ENCODE assay signal across 8 cellular contexts in the genomic region with DNA sequence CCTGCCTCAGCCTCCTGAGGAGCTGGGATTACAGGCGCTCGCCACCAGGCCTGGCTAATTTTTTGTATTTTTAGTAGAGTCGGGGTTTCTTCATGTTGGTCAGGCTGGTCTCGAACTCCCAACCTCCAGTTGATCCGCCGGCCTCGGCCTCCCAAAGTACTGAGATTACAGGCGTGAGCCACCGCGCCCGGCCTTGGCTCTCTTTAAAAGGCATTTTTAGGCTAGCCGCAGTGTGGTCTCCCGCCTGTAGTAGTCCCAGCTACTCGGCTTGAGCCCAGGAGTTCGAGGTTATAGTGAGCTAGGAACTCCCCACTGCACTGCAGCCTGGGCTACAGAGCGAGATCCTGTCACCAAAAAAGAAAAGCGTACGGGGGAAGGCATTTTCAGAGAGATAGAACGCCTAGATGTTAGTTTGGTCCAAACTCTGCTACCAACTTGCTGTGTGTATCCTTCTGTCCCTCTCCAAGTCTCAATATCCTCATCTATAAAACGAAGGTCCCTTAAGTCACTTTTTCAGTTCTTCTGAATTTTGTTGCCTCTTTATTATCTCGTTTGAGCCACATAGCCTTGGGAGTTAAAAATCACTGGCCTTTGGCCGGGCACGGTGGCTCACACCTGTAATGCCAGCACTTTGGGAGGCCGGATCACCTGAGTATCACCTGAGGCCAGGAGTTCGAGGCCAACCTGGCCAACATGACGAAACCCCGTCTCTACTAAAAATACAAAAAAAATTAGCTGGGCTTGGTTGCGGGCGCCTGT. TPM values are rescaled to one million over a fixed set of nuclear protein-coding genes. Genes with fewer than 3 reads are reported as not detected.
DNase-seq lines count a peak whose midpoint lies in the region; ATAC-seq, FAIRE-seq and TF ChIP-seq lines count a peak whose summit lies in the region.

No MANE protein-coding gene starts in this region.

- H3K36me3 ChIP-seq in SJCRH30 = peaks cover under 1% of the 10 kb centered on the region; the same call in 1 of the 2 replicates
- H3K36me3 ChIP-seq in HepG2 (replicated peaks in 1 of 2; ENCODE audit: control insufficient read depth in 1 of 2, insufficient read depth in 2 of 2, low read length in 2 of 2) = peaks cover 4 to 32% of the 10 kb centered on the region in 2 experiments; a peak in 4 of 5 replicates

- BruUV-seq in HepG2 (replicated peaks; lab: Mats Ljungman, UMichigan) = TSS peak; percentile 89

- no peaks in the 10 kb centered on the region for H3K9me3 ChIP-seq in SJCRH30 (replicated peaks)
- no peaks in the 10 kb centered on the region for H3K9me3 ChIP-seq in HepG2 (ENCODE audit: low read length)

- WGBS in HepG2 (ENCODE audit: low lambda C conversion rate) = 42% methylated on average over 29 of the region's 29 CpGs

- peaks cover 6% of the 10 kb centered on the region for H3K79me2 ChIP-seq in HepG2 (ENCODE audit: insufficient read depth, low read length)

- H3K4me3 Mint-ChIP-seq in brain = peak overlapping the region; percentile 85 to 98 (median 93)

- TF ChIP-seq POLR2A in HepG2 (IDR thresholded peaks at IDR 0.05; ENCODE audit: insufficient read depth in 1 of 2, low read depth in 2 of 2, low read length in 2 of 2) = no peak
- TF ChIP-seq POLR2A in H54 (IDR thresholded peaks at IDR 0.05; ENCODE audit: low read depth, low read length) = no peak

- TF ChIP-seq EP300 in HepG2 (IDR thresholded peaks at IDR 0.05; ENCODE audit: low read depth in 2 of 2, low read length in 2 of 2) (no peak), HepG2 (CRISPR knock-in tag; IDR thresholded peaks at IDR 0.05; ENCODE audit: borderline replicate concordance) (no peak)

- peaks cover 35% of the 10 kb centered on the region for H3K36me3 Mint-ChIP-seq in brain

- H3K4me3 ChIP-seq in SJCRH30 (peak overlapping the region; percentile 63), HepG2 (replicated peaks in 1 of 3; ENCODE audit: insufficient read depth in 1 of 3, low read depth in 2 of 3, low read length in 3 of 3) (peak overlapping the region; percentile 61 to 90 (median 80))

- H3K4me1 Mint-ChIP-seq in brain = peaks cover 30% of the 10 kb centered on the region

- H3K4me2 ChIP-seq in HepG2 (ENCODE audit: low read depth, low read length) = peak overlapping the region; percentile 86

- peak overlapping the region; percentile 89 for H3K9ac ChIP-seq in HepG2 (ENCODE audit: insufficient read depth, low read depth, low read length)

- H4K20me1 ChIP-seq in HepG2 (ENCODE audit: insufficient read depth, low read length) = no peaks in the 10 kb centered on the region

- TF ChIP-seq CTCF in brain (conservative IDR thresholded peaks at IDR 0.05) (no peak), HepG2 (CRISPR knock-in tag; IDR thresholded peaks at IDR 0.05) (no peak)

- peak overlapping the region; percentile 89 to 99 (median 96) for H3K27ac Mint-ChIP-seq in brain

- CTCF ChIA-PET in HepG2 (lab: Yijun Ruan, JAX; ENCODE audit: low intra/inter-chr PET ratio, low total read pairs) = no interaction called here

- peak; percentile 2 to 14 for DNase-seq in activated CD8-positive, alpha-beta memory T cell treated with anti-CD3 and anti-CD28 coated beads for 4 hours (ENCODE audit: low read depth in 2 of 2)
- DNase-seq in activated CD8-positive, alpha-beta memory T cell treated with anti-CD3 and anti-CD28 coated beads for 24 hours = no peak
- DNase-seq in SJCRH30 (peak; percentile 43 to 55), HepG2 (ENCODE audit: low spot score) (peak; percentile 21), H54 (ENCODE audit: insufficient read length, low spot score) (no peak)
- peak; percentile 11 to 27 (median 11) for DNase-seq in stimulated activated CD4-positive, alpha-beta T cell treated with anti-CD3 and anti-CD28 coated beads, TNF-alpha, amount 100 ng/mL, for 24 hours (ENCODE audit: low read depth in 3 of 3)

- no peak for FAIRE-seq in HepG2 (lab: Jason Lieb, UNC)
- FAIRE-seq in H54 (lab: Jason Lieb, UNC) = no peak

- no peak overlapping the region for H2AFZ ChIP-seq in HepG2 (ENCODE audit: low read length)

- TF ChIP-seq RAD21 in HepG2 (CRISPR knock-in tag; IDR thresholded peaks at IDR 0.05) = no peak

- no peaks in the 10 kb centered on the region for H3K27me3 Mint-ChIP-seq in brain

- no peaks in the 10 kb centered on the region for H3K27me3 ChIP-seq in SJCRH30
- H3K27me3 ChIP-seq in HepG2 (ENCODE audit: control insufficient read depth in 1 of 2, insufficient read depth in 2 of 2, low read length in 2 of 2) = no peaks in the 10 kb centered on the region

- intact Hi-C loops in HepG2 (cut with micrococcal nuclease; ENCODE audit: unreplicated experiment) = loop anchor here (10.0 kb wide), 1 partner anchor 65 kb away; no protein-coding TSS in a partner anchor

- peaks cover 0 to 9% (median 7%) of the 10 kb centered on the region in 5 experiments for H3K9me3 Mint-ChIP-seq in brain

- H3K4me1 ChIP-seq in SJCRH30 (peaks cover 7% of the 10 kb centered on the region), HepG2 (ENCODE audit: insufficient read depth, low read length) (peaks cover 32% of the 10 kb centered on the region)

- ATAC-seq in HepG2 (peak; percentile 75), HG02973 (IDR thresholded peaks at IDR 0.05; ENCODE audit: unreplicated experiment) (no peak)

- POLR2A ChIA-PET in HepG2 (lab: Yijun Ruan, JAX) = interaction anchor here (0.7 to 3.9 kb wide), 30 partner anchors 11 to 557 kb away, joined by 3 to 38 read pairs (median 6); a partner anchor contains a TSS

- in situ Hi-C loops in HepG2 (cut with HindIII; ENCODE audit: extremely low pct_ligation_motif_present, low pct_unique_long_range_greater_than_20kb) = no loop called here

- peak overlapping the region; percentile 65 for H3K27ac ChIP-seq in SJCRH30
- H3K27ac ChIP-seq in HepG2 (ENCODE audit: extremely low read length, insufficient read depth, low read length) = peak overlapping the region; percentile 90

TF ChIP-seq in HepG2, 621 proteins besides CTCF, POLR2A, EP300 and RAD21 (continues in another document):
- TF ChIP-seq REPIN1 (CRISPR knock-in tag; IDR thresholded peaks at IDR 0.05; ENCODE audit: borderline replicate concordance, low read depth) (no peak), RFXAP (CRISPR knock-in tag; IDR thresholded peaks at IDR 0.05; ENCODE audit: borderline replicate concordance) (no peak), ZNF546 (CRISPR knock-in tag; conservative IDR thresholded peaks at IDR 0.05) (0 out of 2 replicates have a peak, but pooled peaks have one; percentile 52), ZNF547 (CRISPR knock-in tag; IDR thresholded peaks at IDR 0.05) (no peak), ZBTB1 (CRISPR knock-in tag; IDR thresholded peaks at IDR 0.05; ENCODE audit: borderline replicate concordance) (no peak)

RNA-seq across cellular contexts. Expression of a gene that starts 0.7 kb away (rescaled TPM):
- total RNA-seq in SJCRH30 (2014; rRNA removed; shearing (Covaris generic)) = 16.3 and 16.7 TPM in 2 replicates
- polyA plus RNA-seq in brain (ENCODE audit: insufficient read depth, low read depth, low replicate concordance) (17.1 TPM), HepG2 (2011; rRNA removed) (11.7 and 14.4 TPM in 2 replicates)
- 21.0 and 28.8 TPM in 2 replicates for total RNA-seq in HepG2 (2016; rRNA removed; fragmentation: Illumina TruSeq; extraction: Trizol)
- total RNA-seq in HepG2 (2016; cell fraction: cytosol; rRNA removed; fragmentation: Illumina TruSeq; extraction: Trizol; ENCODE audit: low read depth) = 7.0 and 7.5 TPM in 2 replicates
- 20.7 and 32.3 TPM in 2 replicates for total RNA-seq in HepG2 (2016; cell fraction: insoluble cytoplasmic fraction; rRNA removed; fragmentation: Illumina TruSeq; extraction: Trizol)
- total RNA-seq in HepG2 (2016; cell fraction: membrane; rRNA removed; fragmentation: Illumina TruSeq; extraction: Trizol) = 10.5 and 12.8 TPM in 2 replicates
- total RNA-seq in HepG2 (2016; cell fraction: nucleus; rRNA removed; fragmentation: Illumina TruSeq; extraction: Trizol) = 7.0 and 9.3 TPM in 2 replicates
- polyA plus RNA-seq in HepG2 (2011; cell fraction: cytosol; rRNA removed) = 16.5 and 19.8 TPM in 2 replicates
- polyA plus RNA-seq in HepG2 (2011; cell fraction: nucleus; rRNA removed) = 10.4 and 11.6 TPM in 2 replicates
- 9.5 and 13.0 TPM in 2 replicates for polyA plus RNA-seq in HepG2 (2012)
- polyA plus RNA-seq in HepG2 (2016; cell fraction: cytosol; fragmentation: Illumina TruSeq; extraction: Trizol; ENCODE audit: low read depth) = 2.8 and 3.8 TPM in 2 replicates
- polyA plus RNA-seq in HepG2 (2016; cell fraction: insoluble cytoplasmic fraction; fragmentation: Illumina TruSeq; extraction: Trizol; ENCODE audit: low read depth) = 26.5 and 30.0 TPM in 2 replicates
- polyA plus RNA-seq in HepG2 (2016; cell fraction: membrane; fragmentation: Illumina TruSeq; extraction: Trizol; ENCODE audit: low read depth) = 4.9 and 5.6 TPM in 2 replicates
- polyA plus RNA-seq in HepG2 (2016; cell fraction: nucleus; fragmentation: Illumina TruSeq; extraction: Trizol; ENCODE audit: insufficient read depth, low read depth) = 14.7 and 18.3 TPM in 2 replicates
- 28.2 and 57.8 TPM in 2 replicates for polyA minus RNA-seq in HepG2 (2011; rRNA and poly(A)+ RNA removed; ENCODE audit: low replicate concordance)
- polyA minus RNA-seq in HepG2 (2011; cell fraction: cytosol; rRNA and poly(A)+ RNA removed) = 13.0 and 15.4 TPM in 2 replicates
- polyA minus RNA-seq in HepG2 (2011; cell fraction: nucleus; rRNA and poly(A)+ RNA removed) = 3.6 and 4.2 TPM in 2 replicates

RNA-seq across cellular contexts. Expression of a gene that starts 40.0 kb away (rescaled TPM):
- total RNA-seq in SJCRH30 (2014; rRNA removed; shearing (Covaris generic)) = 30.6 and 38.2 TPM in 2 replicates
- polyA plus RNA-seq in brain (ENCODE audit: insufficient read depth, low read depth, low replicate concordance) = 43.9 TPM
- total RNA-seq in HepG2 (2016; rRNA removed; fragmentation: Illumina TruSeq; extraction: Trizol) = 17.1 and 29.6 TPM in 2 replicates
- 12.5 and 13.7 TPM in 2 replicates for total RNA-seq in HepG2 (2016; cell fraction: cytosol; rRNA removed; fragmentation: Illumina TruSeq; extraction: Trizol; ENCODE audit: low read depth)
- 18.0 and 28.5 TPM in 2 replicates for total RNA-seq in HepG2 (2016; cell fraction: insoluble cytoplasmic fraction; rRNA removed; fragmentation: Illumina TruSeq; extraction: Trizol)
- 22.9 and 27.9 TPM in 2 replicates for total RNA-seq in HepG2 (2016; cell fraction: membrane; rRNA removed; fragmentation: Illumina TruSeq; extraction: Trizol)
- 19.8 and 22.8 TPM in 2 replicates for total RNA-seq in HepG2 (2016; cell fraction: nucleus; rRNA removed; fragmentation: Illumina TruSeq; extraction: Trizol)
- 13.9 TPM in 2 replicates for polyA plus RNA-seq in HepG2 (2011; rRNA removed)
- polyA plus RNA-seq in HepG2 (2011; cell fraction: cytosol; rRNA removed) = 9.3 and 14.1 TPM in 2 replicates
- polyA plus RNA-seq in HepG2 (2011; cell fraction: nucleus; rRNA removed) = 7.6 and 10.2 TPM in 2 replicates
- polyA plus RNA-seq in HepG2 (2012) = 20.1 and 20.8 TPM in 2 replicates
- 3.9 and 4.2 TPM in 2 replicates for polyA plus RNA-seq in HepG2 (2016; cell fraction: cytosol; fragmentation: Illumina TruSeq; extraction: Trizol; ENCODE audit: low read depth)
- polyA plus RNA-seq in HepG2 (2016; cell fraction: insoluble cytoplasmic fraction; fragmentation: Illumina TruSeq; extraction: Trizol; ENCODE audit: low read depth) = 36.5 and 50.9 TPM in 2 replicates
- polyA plus RNA-seq in HepG2 (2016; cell fraction: membrane; fragmentation: Illumina TruSeq; extraction: Trizol; ENCODE audit: low read depth) = 18.0 and 18.6 TPM in 2 replicates
- 40.9 and 42.7 TPM in 2 replicates for polyA plus RNA-seq in HepG2 (2016; cell fraction: nucleus; fragmentation: Illumina TruSeq; extraction: Trizol; ENCODE audit: insufficient read depth, low read depth)
- polyA minus RNA-seq in HepG2 (2011; rRNA and poly(A)+ RNA removed; ENCODE audit: low replicate concordance) = 21.5 and 24.1 TPM in 2 replicates
- 19.1 and 23.2 TPM in 2 replicates for polyA minus RNA-seq in HepG2 (2011; cell fraction: cytosol; rRNA and poly(A)+ RNA removed)
- polyA minus RNA-seq in HepG2 (2011; cell fraction: nucleus; rRNA and poly(A)+ RNA removed) = 13.7 and 14.3 TPM in 2 replicates

Comparison
In these comparisons a context has a peak if more than half of its experiments do, and no peak if none do; other contexts are left out.
1. DNase-seq: peak in activated CD8-positive, alpha-beta memory T cell treated with anti-CD3 and anti-CD28 coated beads for 4 hours (2 of 2), SJCRH30 (2 of 2), HepG2 (single experiment) and stimulated activated CD4-positive, alpha-beta T cell treated with anti-CD3 and anti-CD28 coated beads, TNF-alpha, amount 100 ng/mL, for 24 hours (3 of 3); none in activated CD8-positive, alpha-beta memory T cell treated with anti-CD3 and anti-CD28 coated beads for 24 hours (single experiment) and H54 (single experiment).